In the genomic region with DNA sequence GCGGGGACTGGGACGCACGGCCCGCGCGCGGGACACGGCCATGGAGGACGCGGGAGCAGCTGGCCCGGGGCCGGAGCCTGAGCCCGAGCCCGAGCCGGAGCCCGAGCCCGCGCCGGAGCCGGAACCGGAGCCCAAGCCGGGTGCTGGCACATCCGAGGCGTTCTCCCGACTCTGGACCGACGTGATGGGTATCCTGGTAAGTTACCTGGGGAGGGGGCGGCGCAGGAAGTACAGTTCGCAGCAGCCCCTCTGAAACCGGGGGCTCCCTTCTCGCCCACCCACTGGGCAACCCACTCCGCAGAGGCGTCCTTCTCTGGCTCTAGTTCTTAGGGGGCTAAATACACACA, we compare ENCODE assay signal across 9 cellular contexts. TPM values are rescaled to one million over a fixed set of nuclear protein-coding genes. Genes with fewer than 3 reads are reported as not detected.
DNase-seq lines count a peak whose midpoint lies in the region; TF ChIP-seq lines count a peak whose summit lies in the region.
"Had no signal": no experiment of that assay in that cellular context is flagged by ENCODE, and none has a peak within 500 bp of the region (broad histone marks: within the 10 kb centered on the region; RNA-seq: fewer than 3 reads in every experiment).

No MANE protein-coding gene starts in this region.

- H3K36me3 ChIP-seq in adrenal gland (replicated peaks in 1 of 2): no peaks in the 10 kb centered on the region
- H3K36me3 ChIP-seq in stomach smooth muscle (ENCODE audit: control insufficient read depth in 2 of 2, insufficient read depth in 2 of 2, low read length in 2 of 2): no peaks in the 10 kb centered on the region

- no peak for TF ChIP-seq POLR2A in adrenal gland (IDR thresholded peaks at IDR 0.05)

- peak overlapping the region; percentile 82 to 86 for H3K9ac ChIP-seq in stomach smooth muscle (ENCODE audit: low read length in 2 of 2)

- 0 to 9% (median 1%) methylated on average over 3 to 34 of the region's 34 CpGs for WGBS in adrenal gland, 4 donors

- no peak for TF ChIP-seq CTCF in adrenal gland (IDR thresholded peaks at IDR 0.05)

- H3K27me3 ChIP-seq in adrenal gland (no peaks in the 10 kb centered on the region), layer of hippocampus (ENCODE audit: control insufficient read depth, insufficient read depth, low read length) (no peaks in the 10 kb centered on the region), stomach smooth muscle (ENCODE audit: control insufficient read depth in 1 of 2, insufficient read depth in 2 of 2, low read length in 2 of 2) (no peaks in the 10 kb centered on the region)

- H3K9me3 ChIP-seq in adrenal gland (replicated peaks in 1 of 3): no peaks in the 10 kb centered on the region
- no peaks in the 10 kb centered on the region for H3K9me3 ChIP-seq in stomach smooth muscle (ENCODE audit: control insufficient read depth in 2 of 2, low read length in 2 of 2)

- H3K4me1 ChIP-seq in adrenal gland (replicated peaks in 1 of 2) (peaks cover 0 to 3% of the 10 kb centered on the region in 2 donors), stomach smooth muscle (ENCODE audit: control insufficient read depth, insufficient read depth, low read length) (peaks cover 10% of the 10 kb centered on the region)

- DNase-seq in DMS 273 (lab: John Stamatoyannopoulos, UW; ENCODE audit: unreplicated experiment): peak; percentile 72
- DNase-seq in DMS 273 treated with DMSO at 0.1 percent for 48 hours (lab: John Stamatoyannopoulos, UW): no peak
- DNase-seq in adrenal gland: peak in 2 of 7 donors; percentile 6 to 20
- no peak for DNase-seq in NCI-H446 treated with DMSO at 0.1 percent for 48 hours (lab: John Stamatoyannopoulos, UW)
- no peak for DNase-seq in iPS-NIHi7 (ENCODE audit: extremely low spot score)
- DNase-seq in NCI-H2196 treated with DMSO at 0.1 percent for 48 hours (lab: John Stamatoyannopoulos, UW; ENCODE audit: unreplicated experiment): no peak
- DNase-seq: activated CD4-positive, alpha-beta T cell treated with anti-CD3 and anti-CD28 coated beads, Interleukin-2, amount 50 U/mL, for 4 hours had no signal

- H3K4me3 ChIP-seq in adrenal gland (peak overlapping the region in 2 of 4 donors; percentile 9 to 55), stomach smooth muscle (ENCODE audit: low read length in 2 of 2) (peak overlapping the region; percentile 83 to 86)

- intact Hi-C loops in adrenal gland (cut with DNase I): no loop called here

- H3K27ac ChIP-seq in adrenal gland (peak overlapping the region in 3 of 5 donors; percentile 42 to 86 (median 59)), layer of hippocampus (ENCODE audit: low read depth, low read length) (peak overlapping the region; percentile 96), stomach smooth muscle (ENCODE audit: low read length) (no peak overlapping the region)

RNA-seq across cellular contexts. Expression of gene SASH1, which starts 0.4 kb away (rescaled TPM):
- 10 to 100 TPM in 7 of 8 donors, 1 to 10 TPM in 1; 8.0 to 30.7 (median 17.9) TPM for total RNA-seq in adrenal gland
- polyA plus RNA-seq in adrenal gland: 1 to 10 TPM; 5.5 to 9.1 (median 5.8) TPM
